ENCODE assay signal across 19 cellular contexts in genomic region chr7:137546671-137547070, GRCh38.
DNase-seq lines count a peak whose midpoint lies in the region; ATAC-seq and TF ChIP-seq lines count a peak whose summit lies in the region.
"Had no signal": no experiment of that assay in that cellular context is flagged by ENCODE, and none has a peak within 500 bp of the region (broad histone marks: within the 10 kb centered on the region; RNA-seq: fewer than 3 reads in every experiment).

No MANE protein-coding gene starts in this region.

- in situ Hi-C loops in brain microvascular endothelial cell (cut with HindIII; ENCODE audit: low pct_ligation_motif_present, low sequenced_read_pairs), result no loop called here

- DNase-seq in HCEC 1CT (peak; percentile 22), brain microvascular endothelial cell (peak; percentile 42), fibroblast of pulmonary artery (ENCODE audit: low read depth) (peak; percentile 60), WERI-Rb-1 (no peak), NCI-H2029 treated with DMSO at 0.1 percent for 48 hours (lab: John Stamatoyannopoulos, UW) (no peak)
- DNase-seq: ACHN; CD4-positive, alpha-beta memory T cell; DMS79 treated with DMSO at 0.1 percent for 48 hours; NCI-H1092; NCI-H146; NCI-H2081 treated with DMSO at 0.1 percent for 48 hours; NCI-H510A treated with DMSO at 0.1 percent for 48 hours; NCI-H82; PC-9 had no signal

- H3K9me3 ChIP-seq in WERI-Rb-1 (ENCODE audit: severe bottlenecking), result no peaks in the 10 kb centered on the region

- no peak overlapping the region for H3K27ac ChIP-seq in brain microvascular endothelial cell
- no peak overlapping the region for H3K27ac ChIP-seq in WERI-Rb-1
- H3K27ac ChIP-seq: KMS-11, PC-9, SJSA1 had no signal

- TF ChIP-seq CTCF in brain microvascular endothelial cell (IDR thresholded peaks at IDR 0.05; ENCODE audit: low read depth, low read length, missing control alignments) (no peak), fibroblast of pulmonary artery (IDR thresholded peaks at IDR 0.05; ENCODE audit: low read length, missing control alignments) (no peak), WERI-Rb-1 (IDR thresholded peaks at IDR 0.05; ENCODE audit: low read depth, low read length) (no peak)

- H3K4me3 ChIP-seq in brain microvascular endothelial cell (ENCODE audit: low read depth, low read length) (no peak overlapping the region), fibroblast of pulmonary artery (replicated peaks; ENCODE audit: low read depth, low read length) (no peak overlapping the region), WERI-Rb-1 (ENCODE audit: low read depth, low read length) (no peak overlapping the region)
- H3K4me3 ChIP-seq: PC-9, SJSA1 had no signal

- ATAC-seq in esophagus mucosa, result no peak
- no peak for ATAC-seq in HG03159 (IDR thresholded peaks at IDR 0.05; ENCODE audit: unreplicated experiment)
- ATAC-seq: HepG2 had no signal

- no peaks in the 10 kb centered on the region for H3K36me3 ChIP-seq in brain microvascular endothelial cell (replicated peaks)
- no peaks in the 10 kb centered on the region for H3K36me3 ChIP-seq in WERI-Rb-1
- H3K36me3 ChIP-seq: SJSA1 had no signal

- H3K27me3 ChIP-seq in brain microvascular endothelial cell (replicated peaks), result no peaks in the 10 kb centered on the region
- H3K27me3 ChIP-seq in WERI-Rb-1 (ENCODE audit: insufficient read depth, low read depth, severe bottlenecking), result no peaks in the 10 kb centered on the region
- H3K27me3 ChIP-seq: SJSA1 had no signal

Comparison
In these comparisons a context has a peak if more than half of its experiments do, and no peak if none do; other contexts are left out.
1. DNase-seq: peak in HCEC 1CT (single experiment), brain microvascular endothelial cell (single experiment) and fibroblast of pulmonary artery (single experiment); none in WERI-Rb-1 (single experiment) and NCI-H2029 treated with DMSO at 0.1 percent for 48 hours (single experiment).